In genomic region chr14:104820669-104821228, GRCh38 we compare ENCODE assay signal across 8 cellular contexts. TPM values are rescaled to one million over a fixed set of nuclear protein-coding genes. Genes with fewer than 3 reads are reported as not detected.
DNase-seq lines count a peak whose midpoint lies in the region; ATAC-seq and TF ChIP-seq lines count a peak whose summit lies in the region.

No MANE protein-coding gene starts in this region.

- TF ChIP-seq CTCF in HCT116 (IDR thresholded peaks at IDR 0.05 in 2 of 3, conservative IDR thresholded peaks at IDR 0.05 in 1 of 3; ENCODE audit: borderline replicate concordance in 1 of 3, insufficient read depth in 1 of 3, low read depth in 2 of 3, low read length in 2 of 3) = peak in 2 of 3 experiments; percentile 20 to 32; a peak in 3 of 6 replicates
- no peak for TF ChIP-seq CTCF in glutamatergic neuron (IDR thresholded peaks at IDR 0.05; ENCODE audit: partially characterized antibody, unreplicated experiment)

- H3K4me1 ChIP-seq in HCT116 (ENCODE audit: control insufficient read depth in 1 of 2, insufficient read depth in 2 of 2, low read length in 2 of 2) = peaks cover 12 to 27% of the 10 kb centered on the region in 2 experiments

- intact Hi-C loops in HCT116 (cut with micrococcal nuclease) = no loop called here
- intact Hi-C loops in posterior vena cava (cut with DNase I) = loop anchor here (5.0 kb wide), 1 partner anchor 48 kb away; no protein-coding TSS in a partner anchor

- H3K27me3 ChIP-seq in HCT116 (ENCODE audit: insufficient read depth, low read length) = no peaks in the 10 kb centered on the region

- H3K9me2 ChIP-seq in HCT116 (ENCODE audit: insufficient read depth) = no peaks in the 10 kb centered on the region

- H3K27ac ChIP-seq in HCT116 (ENCODE audit: low read depth, low read length) = no peak overlapping the region; the same call in 1 of the 2 replicates

- H3K9me3 Mint-ChIP-seq in glutamatergic neuron (ENCODE audit: unreplicated experiment) = peaks cover 19% of the 10 kb centered on the region

- peaks cover 9% of the 10 kb centered on the region for H3K79me2 ChIP-seq in HCT116 (ENCODE audit: insufficient read depth, low read length)

- no peak for TF ChIP-seq POLR2A in HCT116 (IDR thresholded peaks at IDR 0.05; ENCODE audit: borderline replicate concordance, extremely low read depth, insufficient read depth, insufficient read length)

- no peak overlapping the region for H3K4me3 ChIP-seq in HCT116 (replicated peaks in 1 of 2; ENCODE audit: low read depth in 1 of 2, low read length in 2 of 2)

- H2AFZ ChIP-seq in HCT116 (ENCODE audit: low read depth, low read length, poor library complexity, severe bottlenecking) = no peak overlapping the region

- TF ChIP-seq RAD21 in HCT116 (IDR thresholded peaks at IDR 0.05; ENCODE audit: low read depth) = peak; percentile 43; the same call in 1 of the 2 replicates

- peaks cover 0 to 7% of the 10 kb centered on the region in 2 experiments; a peak in 1 of 4 replicates for H3K9me3 ChIP-seq in HCT116 (ENCODE audit: control insufficient read depth in 1 of 2, insufficient read depth in 1 of 2, low read depth in 1 of 2, low read length in 2 of 2)

- H4K20me1 ChIP-seq in HCT116 (ENCODE audit: insufficient read depth) = no peaks in the 10 kb centered on the region

- H3K27me3 Mint-ChIP-seq in glutamatergic neuron (ENCODE audit: unreplicated experiment) = peaks cover 21% of the 10 kb centered on the region

- DNase-seq in HCT116 (ENCODE audit: low read depth, low spot score) (no peak), SW480 (ENCODE audit: low spot score) (peak; percentile 93), glutamatergic neuron (peak; percentile 83), posterior vena cava (ENCODE audit: low spot score) (peak; percentile 80), NCI-H1417 treated with DMSO at 0.1 percent for 48 hours (lab: John Stamatoyannopoulos, UW) (no peak)

- no peaks in the 10 kb centered on the region for H3K36me3 ChIP-seq in HCT116 (ENCODE audit: control insufficient read depth in 1 of 2, insufficient read depth in 2 of 2, low read length in 2 of 2)

- RAD21 ChIA-PET in HCT116 (lab: Charles Lee; ENCODE audit: low non-redundant PET in 1 of 2, low total read pairs in 2 of 2, uncharacterized antibody in 2 of 2, unreplicated experiment in 2 of 2) = interaction anchor here in 1 of 2 experiments (0.7 kb wide), 1 partner anchor 18 kb away, joined by 4 read pairs; no protein-coding TSS in a partner anchor

- peaks cover 8% of the 10 kb centered on the region for H3K4me1 Mint-ChIP-seq in glutamatergic neuron (ENCODE audit: low read depth, unreplicated experiment)

- H3K4me3 Mint-ChIP-seq in glutamatergic neuron (ENCODE audit: unreplicated experiment) = no peak overlapping the region

- H3K4me2 ChIP-seq in HCT116 (ENCODE audit: low read length) = no peak overlapping the region; the same call in 1 of the 2 replicates

- peaks cover 10% of the 10 kb centered on the region for H3K36me3 Mint-ChIP-seq in glutamatergic neuron (ENCODE audit: unreplicated experiment)

- CTCF ChIA-PET in HCT116 (lab: Charles Lee) = no interaction called here

- no TSS peak for BruUV-seq in HCT116 (replicated peaks; lab: Mats Ljungman, UMichigan)

- POLR2A ChIA-PET in HCT116 (lab: Charles Lee) = interaction anchor here (1.0 kb wide), 1 partner anchor 68 kb away, joined by 4 read pairs; the partner anchor contains the start of gene SIVA1

- peak; percentile 58 for ATAC-seq in HCT116
- no peak for ATAC-seq in GM19328 (IDR thresholded peaks at IDR 0.05; ENCODE audit: unreplicated experiment)
- no peak for ATAC-seq in GM18520 (IDR thresholded peaks at IDR 0.05; ENCODE audit: unreplicated experiment)
- no peak for ATAC-seq in GM21390 (IDR thresholded peaks at IDR 0.05; ENCODE audit: unreplicated experiment)

- no peak overlapping the region for H3K27ac Mint-ChIP-seq in glutamatergic neuron (ENCODE audit: unreplicated experiment)

- H3K9ac ChIP-seq in HCT116 (ENCODE audit: low read length) = no peak overlapping the region

TF ChIP-seq in HCT116, 20 proteins besides CTCF, POLR2A, EP300 and RAD21:
- TF ChIP-seq CEBPB (IDR thresholded peaks at IDR 0.05; ENCODE audit: low read depth) (no peak), EZH2phosphoT487 (IDR thresholded peaks at IDR 0.05; ENCODE audit: borderline replicate concordance) (no peak), SP1 (IDR thresholded peaks at IDR 0.05; ENCODE audit: low read depth) (no peak), CBX3 (IDR thresholded peaks at IDR 0.05; ENCODE audit: low read depth) (no peak), ATF3 (IDR thresholded peaks at IDR 0.05) (no peak), ELF1 (IDR thresholded peaks at IDR 0.05; ENCODE audit: borderline replicate concordance, low read depth) (no peak), EGR1 (IDR thresholded peaks at IDR 0.05; ENCODE audit: low read depth) (no peak), SRF (IDR thresholded peaks at IDR 0.05; ENCODE audit: low read depth) (no peak)

RNA-seq across cellular contexts. Expression of gene ZBTB42, which starts 19.8 kb away (rescaled TPM):
- total RNA-seq in HCT116 (2021; ENCODE audit: unreplicated experiment) (4.4 TPM), glutamatergic neuron (ENCODE audit: unreplicated experiment) (6.0 TPM), posterior vena cava (1 to 10 TPM; 3.3 to 3.8 TPM)
- polyA plus RNA-seq in HCT116 (2012) = 3.9 and 4.1 TPM in 2 replicates

RNA-seq across cellular contexts. Expression of gene AKT1, which starts 25.2 kb away (rescaled TPM):
- 152 TPM for total RNA-seq in HCT116 (2021; ENCODE audit: unreplicated experiment)
- polyA plus RNA-seq in HCT116 (2012) = 139 and 160 TPM in 2 replicates
- total RNA-seq in glutamatergic neuron (ENCODE audit: unreplicated experiment) = 300 TPM
- total RNA-seq in posterior vena cava = 100 to 1,000 TPM; 115 to 143 TPM

RNA-seq across cellular contexts. Expression of gene CEP170B, which starts 44.3 kb away (rescaled TPM):
- total RNA-seq in HCT116 (2021; ENCODE audit: unreplicated experiment) = 45.9 TPM
- 24.4 and 26.7 TPM in 2 replicates for polyA plus RNA-seq in HCT116 (2012)
- total RNA-seq in glutamatergic neuron (ENCODE audit: unreplicated experiment) = 80.4 TPM
- total RNA-seq in posterior vena cava = 10 to 100 TPM; 26.8 to 47.0 TPM

Comparison
In these comparisons a context has a peak if more than half of its experiments do, and no peak if none do; other contexts are left out.
1. DNase-seq: peak in SW480 (single experiment), glutamatergic neuron (single experiment) and posterior vena cava (single experiment); none in HCT116 (single experiment) and NCI-H1417 treated with DMSO at 0.1 percent for 48 hours (single experiment).